1 cellular context compared by ENCODE assay signal in genomic region chr16:83898463-83899271, GRCh38.
TF ChIP-seq lines count a peak whose summit lies in the region.

Gene MLYCD (plus strand): TSS chr16:83899115. CDS start chr16:83899145, 30 bp downstream.

TF ChIP-seq in K562, 482 proteins besides CTCF, POLR2A, EP300 and RAD21 (continued from another document and continues in another):
- TF ChIP-seq HOMEZ (CRISPR knock-in tag; IDR thresholded peaks at IDR 0.05) (no peak), ZNF24 (IDR thresholded peaks at IDR 0.05) (no peak), VEZF1 (CRISPR knock-in tag; IDR thresholded peaks at IDR 0.05) (peak; percentile 89), CCNT2 (IDR thresholded peaks at IDR 0.05; ENCODE audit: borderline replicate concordance, extremely low read depth, insufficient read length, low read depth, low read length) (peak; percentile 21), ZZZ3 (IDR thresholded peaks at IDR 0.05) (no peak), GATA2 (CRISPR knock-in tag; IDR thresholded peaks at IDR 0.05) (no peak), RFX1 (IDR thresholded peaks at IDR 0.05) (no peak), PATZ1 (CRISPR knock-in tag; IDR thresholded peaks at IDR 0.05; ENCODE audit: borderline replicate concordance) (no peak), RREB1 (CRISPR knock-in tag; IDR thresholded peaks at IDR 0.05) (no peak), NR2C1 (IDR thresholded peaks at IDR 0.05) (no peak), NR2C1 (tag; IDR thresholded peaks at IDR 0.05) (no peak), ZNF165 (CRISPR knock-in tag; IDR thresholded peaks at IDR 0.05; ENCODE audit: borderline replicate concordance) (no peak), KDM5B (IDR thresholded peaks at IDR 0.05; ENCODE audit: insufficient replicate concordance, low read depth, low read length) (peak; percentile 39), ZBTB11 (CRISPR knock-in tag; IDR thresholded peaks at IDR 0.05) (peak in 1 of 3 experiments; percentile 80; a peak in 3 of 6 replicates), MTA2 (IDR thresholded peaks at IDR 0.05; ENCODE audit: low read depth) (no peak), NR4A1 (CRISPR knock-in tag; IDR thresholded peaks at IDR 0.05) (0 out of 2 replicates have a peak, but pooled peaks have one; percentile 46), NR4A1 (tag; IDR thresholded peaks at IDR 0.05) (no peak), SMAD2 (IDR thresholded peaks at IDR 0.05; ENCODE audit: low read depth, low read length) (no peak), TAF1 (IDR thresholded peaks at IDR 0.05; ENCODE audit: control insufficient read depth, extremely low read depth, insufficient read depth, low read length, severe bottlenecking) (peak; percentile 31), ZNF140 (CRISPR knock-in tag; IDR thresholded peaks at IDR 0.05) (no peak), GABPA (tag; conservative IDR thresholded peaks at IDR 0.05; ENCODE audit: low read depth) (peak; percentile 93), SP1 (CRISPR knock-in tag; IDR thresholded peaks at IDR 0.05) (no peak), CSDE1 (IDR thresholded peaks at IDR 0.05) (no peak), PHF8 (IDR thresholded peaks at IDR 0.05; ENCODE audit: borderline replicate concordance, low read length) (peak; percentile 82; the same call in 1 of the 2 replicates), ZNF639 (CRISPR knock-in tag; conservative IDR thresholded peaks at IDR 0.05 in 1 of 2, IDR thresholded peaks at IDR 0.05 in 1 of 2) (0 out of 4 replicates have a peak, but pooled peaks of 1 of the 2 experiments have one; percentile 16), EGR1 (conservative IDR thresholded peaks at IDR 0.05) (peak; percentile 35), CHD2 (IDR thresholded peaks at IDR 0.05; ENCODE audit: low read depth, low read length) (peak; percentile 45), NFIC (IDR thresholded peaks at IDR 0.05) (peak; percentile 55), RCOR1 (IDR thresholded peaks at IDR 0.05; ENCODE audit: borderline replicate concordance in 1 of 2, low read depth in 2 of 2, low read length in 2 of 2) (0 out of 4 replicates have a peak, but pooled peaks of 1 of the 2 experiments have one; percentile 12)
- TF ChIP-seq, protein P1, sequence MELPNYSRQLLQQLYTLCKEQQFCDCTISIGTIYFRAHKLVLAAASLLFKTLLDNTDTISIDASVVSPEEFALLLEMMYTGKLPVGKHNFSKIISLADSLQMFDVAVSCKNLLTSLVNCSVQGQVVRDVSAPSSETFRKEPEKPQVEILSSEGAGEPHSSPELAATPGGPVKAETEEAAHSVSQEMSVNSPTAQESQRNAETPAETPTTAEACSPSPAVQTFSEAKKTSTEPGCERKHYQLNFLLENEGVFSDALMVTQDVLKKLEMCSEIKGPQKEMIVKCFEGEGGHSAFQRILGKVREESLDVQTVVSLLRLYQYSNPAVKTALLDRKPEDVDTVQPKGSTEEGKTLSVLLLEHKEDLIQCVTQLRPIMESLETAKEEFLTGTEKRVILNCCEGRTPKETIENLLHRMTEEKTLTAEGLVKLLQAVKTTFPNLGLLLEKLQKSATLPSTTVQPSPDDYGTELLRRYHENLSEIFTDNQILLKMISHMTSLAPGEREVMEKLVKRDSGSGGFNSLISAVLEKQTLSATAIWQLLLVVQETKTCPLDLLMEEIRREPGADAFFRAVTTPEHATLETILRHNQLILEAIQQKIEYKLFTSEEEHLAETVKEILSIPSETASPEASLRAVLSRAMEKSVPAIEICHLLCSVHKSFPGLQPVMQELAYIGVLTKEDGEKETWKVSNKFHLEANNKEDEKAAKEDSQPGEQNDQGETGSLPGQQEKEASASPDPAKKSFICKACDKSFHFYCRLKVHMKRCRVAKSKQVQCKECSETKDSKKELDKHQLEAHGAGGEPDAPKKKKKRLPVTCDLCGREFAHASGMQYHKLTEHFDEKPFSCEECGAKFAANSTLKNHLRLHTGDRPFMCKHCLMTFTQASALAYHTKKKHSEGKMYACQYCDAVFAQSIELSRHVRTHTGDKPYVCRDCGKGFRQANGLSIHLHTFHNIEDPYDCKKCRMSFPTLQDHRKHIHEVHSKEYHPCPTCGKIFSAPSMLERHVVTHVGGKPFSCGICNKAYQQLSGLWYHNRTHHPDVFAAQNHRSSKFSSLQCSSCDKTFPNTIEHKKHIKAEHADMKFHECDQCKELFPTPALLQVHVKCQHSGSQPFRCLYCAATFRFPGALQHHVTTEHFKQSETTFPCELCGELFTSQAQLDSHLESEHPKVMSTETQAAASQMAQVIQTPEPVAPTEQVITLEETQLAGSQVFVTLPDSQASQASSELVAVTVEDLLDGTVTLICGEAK (IDR thresholded peaks at IDR 0.05), result peak; percentile 35; the same call in 1 of the 2 replicates
- TF ChIP-seq, protein P1 (CRISPR knock-in tag; IDR thresholded peaks at IDR 0.05), result no peak
